In the genomic region with DNA sequence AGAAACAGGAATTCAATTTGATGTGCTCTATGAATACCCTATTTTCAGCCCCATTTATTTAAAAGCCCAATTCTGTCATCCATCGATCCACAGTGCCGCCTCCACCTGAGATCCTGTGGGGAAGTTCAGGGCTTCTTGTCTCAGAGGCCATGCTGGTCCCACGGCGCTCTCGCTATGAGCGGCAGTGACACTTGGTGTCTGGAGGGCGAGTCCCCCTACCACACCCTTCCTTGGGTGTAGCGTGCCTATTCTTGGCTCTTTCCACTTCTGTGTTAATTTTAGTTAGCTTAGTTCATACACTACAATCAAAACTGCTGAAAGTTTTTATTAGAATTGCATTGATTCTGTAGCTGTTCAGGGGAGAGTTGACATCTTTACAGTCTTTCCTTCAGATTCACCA, we compare ENCODE assay signal across 22 cellular contexts.
"Had no signal": no experiment of that assay in that cellular context is flagged by ENCODE, and none has a peak within 500 bp of the region (broad histone marks: within the 10 kb centered on the region; RNA-seq: fewer than 3 reads in every experiment).

No MANE protein-coding gene starts in this region.

- H3K4me3 ChIP-seq: lung, prostate gland, upper lobe of right lung had no signal

- H3K9me3 Mint-ChIP-seq: activated CD4-positive, alpha-beta T cell treated with anti-CD3 and anti-CD28 coated beads, Interleukin-2, amount 10 ng/mL, durations not matched to agents 24 days and 14 days; activated CD8-positive, alpha-beta T cell treated with anti-CD3 and anti-CD28 coated beads for 36 hours; neural crest cell had no signal

- H3K9me3 ChIP-seq: prostate gland, upper lobe of right lung had no signal

- H3K27me3 Mint-ChIP-seq: activated CD4-positive, alpha-beta T cell treated with anti-CD3 and anti-CD28 coated beads, Interleukin-2, amount 10 ng/mL, durations not matched to agents 24 days and 14 days; activated CD8-positive, alpha-beta T cell treated with anti-CD3 and anti-CD28 coated beads for 36 hours had no signal

- H3K27ac ChIP-seq: brain microvascular endothelial cell, prostate gland, upper lobe of right lung had no signal

- H3K27me3 ChIP-seq: brain microvascular endothelial cell, upper lobe of right lung had no signal

- FAIRE-seq: colon, keratinocyte, small intestine had no signal

- H3K4me1 ChIP-seq: prostate gland, upper lobe of right lung had no signal

- DNase-seq: activated CD4-positive, alpha-beta T cell treated with anti-CD3 and anti-CD28 coated beads, Interleukin-2, amount 10 ng/mL, durations not matched to agents 24 days and 14 days; activated CD8-positive, alpha-beta T cell treated with anti-CD3 and anti-CD28 coated beads for 36 hours; activated naive CD4-positive, alpha-beta T cell treated with anti-CD3 and anti-CD28 coated beads, Interleukin-2, amount 50 U/mL, for 16 hours; activated T-cell treated with anti-CD3 and anti-CD28 coated beads, Interleukin-2, amount 50 U/mL, for 1 hour; aorta; brain microvascular endothelial cell; central memory CD4-positive, alpha-beta T cell; erythroblast; foreskin melanocyte; hypothalamus; midbrain; right cardiac atrium; small intestine; stimulated activated CD4-positive, alpha-beta T cell treated with anti-CD3 and anti-CD28 coated beads, Interleukin-4, amount 100 ng/mL, for 24 hours; stimulated activated naive CD4-positive, alpha-beta T cell; T1000; upper lobe of right lung had no signal

- ATAC-seq: activated CD8-positive, alpha-beta T cell treated with anti-CD3 and anti-CD28 coated beads for 36 hours had no signal

- H3K27ac Mint-ChIP-seq: activated CD4-positive, alpha-beta T cell treated with anti-CD3 and anti-CD28 coated beads, Interleukin-2, amount 10 ng/mL, durations not matched to agents 24 days and 14 days; activated CD8-positive, alpha-beta T cell treated with anti-CD3 and anti-CD28 coated beads for 36 hours had no signal

- H3K4me3 Mint-ChIP-seq: activated CD4-positive, alpha-beta T cell treated with anti-CD3 and anti-CD28 coated beads, Interleukin-2, amount 10 ng/mL, durations not matched to agents 24 days and 14 days; activated CD8-positive, alpha-beta T cell treated with anti-CD3 and anti-CD28 coated beads for 36 hours; neural crest cell had no signal
